8 cellular contexts compared by ENCODE assay signal in genomic region chr9:124852829-124853531, GRCh38. TPM values are rescaled to one million over a fixed set of nuclear protein-coding genes. Genes with fewer than 3 reads are reported as not detected.
DNase-seq lines count a peak whose midpoint lies in the region; ATAC-seq and TF ChIP-seq lines count a peak whose summit lies in the region.

A gene with protein sequence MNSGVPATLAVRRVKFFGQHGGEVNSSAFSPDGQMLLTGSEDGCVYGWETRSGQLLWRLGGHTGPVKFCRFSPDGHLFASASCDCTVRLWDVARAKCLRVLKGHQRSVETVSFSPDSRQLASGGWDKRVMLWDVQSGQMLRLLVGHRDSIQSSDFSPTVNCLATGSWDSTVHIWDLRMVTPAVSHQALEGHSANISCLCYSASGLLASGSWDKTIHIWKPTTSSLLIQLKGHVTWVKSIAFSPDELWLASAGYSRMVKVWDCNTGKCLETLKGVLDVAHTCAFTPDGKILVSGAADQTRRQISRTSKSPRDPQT (plus strand): TSS chr9:124853460. CDS start chr9:124853532, 72 bp downstream.

- TF ChIP-seq CTCF in neutrophil (IDR thresholded peaks at IDR 0.05) (peak; percentile 94), testis (IDR thresholded peaks at IDR 0.05) (peak; percentile 96 to 99 (median 98))

- H3K36me3 ChIP-seq in neutrophil: peaks cover 16% of the 10 kb centered on the region
- H3K36me3 ChIP-seq in testis (ENCODE audit: low read depth, missing control alignments): no peaks in the 10 kb centered on the region

- intact Hi-C loops in activated naive CD4-positive, alpha-beta T cell treated with anti-CD3 and anti-CD28 coated beads for 36 hours (cut with micrococcal nuclease): loop anchor here (1.0 to 2.0 kb wide), 5 partner anchors 41 to 521 kb away; no protein-coding TSS in a partner anchor
- intact Hi-C loops in testis (cut with DNase I; ENCODE audit: low total_unique reads): loop anchor here (2.0 kb wide), 1 partner anchor 80 kb away; no protein-coding TSS in a partner anchor

- in situ Hi-C loops in SK-MEL-5 (cut with HindIII; ENCODE audit: low pct_unique_long_range_greater_than_20kb, low sequenced_read_pairs): no loop called here

- H3K4me3 ChIP-seq in Jurkat, Clone E6-1 (ENCODE audit: low read length): peak within 1 kb of the TSS; percentile 46
- peak within 1 kb of the TSS; percentile 56 to 74 for H3K4me3 ChIP-seq in neutrophil (ENCODE audit: low read depth in 1 of 2, low read length in 1 of 2)
- peak within 1 kb of the TSS; percentile 52 to 60 for H3K4me3 ChIP-seq in testis

- no peak within 1 kb of the TSS for H3K27ac Mint-ChIP-seq in activated naive CD4-positive, alpha-beta T cell treated with anti-CD3 and anti-CD28 coated beads for 36 hours

- H3K27me3 ChIP-seq in neutrophil (peaks cover 15% of the 10 kb centered on the region), testis (no peaks in the 10 kb centered on the region)

- TF ChIP-seq POLR2A in testis (IDR thresholded peaks at IDR 0.05): no peak

- H3K4me3 Mint-ChIP-seq in activated naive CD4-positive, alpha-beta T cell treated with anti-CD3 and anti-CD28 coated beads for 36 hours: peak within 1 kb of the TSS; percentile 64

- H3K9me3 Mint-ChIP-seq in activated naive CD4-positive, alpha-beta T cell treated with anti-CD3 and anti-CD28 coated beads for 36 hours: no peaks in the 10 kb centered on the region

- H3K27ac ChIP-seq in neutrophil (no peak within 1 kb of the TSS), testis (peak within 1 kb of the TSS in 1 of 2 donors; percentile 59)

- peaks cover 20% of the 10 kb centered on the region for H3K4me1 Mint-ChIP-seq in activated naive CD4-positive, alpha-beta T cell treated with anti-CD3 and anti-CD28 coated beads for 36 hours (ENCODE audit: low read depth)

- ATAC-seq in GM21381 (IDR thresholded peaks at IDR 0.05; ENCODE audit: unreplicated experiment): peak; percentile 81

- CTCF ChIA-PET in activated naive CD4-positive, alpha-beta T cell treated with anti-CD3 and anti-CD28 coated beads for 36 hours (lab: Charles Lee): interaction anchor here (0.6 to 10.1 kb wide), 31 partner anchors 9 to 522 kb away, joined by 3 to 315 read pairs (median 4); partner anchors contain the start of genes ARPC5L, NR6A1, OLFML2A and RPL35

- H3K27me3 Mint-ChIP-seq in activated naive CD4-positive, alpha-beta T cell treated with anti-CD3 and anti-CD28 coated beads for 36 hours (ENCODE audit: low read depth): peaks cover 3% of the 10 kb centered on the region

- H3K4me1 ChIP-seq in neutrophil (ENCODE audit: control insufficient read depth in 1 of 2, insufficient read depth in 1 of 2, low read depth in 1 of 2, low read length in 1 of 2): peaks cover 10% of the 10 kb centered on the region in 2 experiments
- H3K4me1 ChIP-seq in testis: peaks cover 11% of the 10 kb centered on the region

- DNase-seq in COLO829 (ENCODE audit: low spot score) (peak; percentile 90), SK-MEL-5 (ENCODE audit: low read depth, low spot score) (peak; percentile 85), germinal center (ENCODE audit: low spot score) (peak; percentile 84), testis (peak; percentile 81)
- DNase-seq in Jurkat, Clone E6-1 (ENCODE audit: low read depth, low spot score): peak; percentile 27
- peak; percentile 83 for DNase-seq in activated naive CD4-positive, alpha-beta T cell treated with anti-CD3 and anti-CD28 coated beads for 36 hours

- 2 to 12% methylated on average over 3 to 39 of the region's 51 CpGs for WGBS in testis, 2 donors

- peaks cover 8% of the 10 kb centered on the region for H3K36me3 Mint-ChIP-seq in activated naive CD4-positive, alpha-beta T cell treated with anti-CD3 and anti-CD28 coated beads for 36 hours (ENCODE audit: low read depth)

- H3K9me3 ChIP-seq in neutrophil: no peaks in the 10 kb centered on the region
- no peaks in the 10 kb centered on the region for H3K9me3 ChIP-seq in testis

RNA-seq across cellular contexts. Expression of the gene that starts here (rescaled TPM):
- polyA plus RNA-seq in Jurkat, Clone E6-1 (2012; ENCODE audit: insufficient read depth, insufficient read length): not detected
- not detected in 2 replicates for total RNA-seq in SK-MEL-5 (2014; rRNA removed; shearing (Covaris generic))
- not detected in 2 replicates for polyA plus RNA-seq in SK-MEL-5 (2015; cell fraction: cytosol; rRNA removed)
- polyA plus RNA-seq in SK-MEL-5 (2015; cell fraction: nucleus; rRNA removed): not detected in 2 replicates
- not detected for total RNA-seq in activated naive CD4-positive, alpha-beta T cell treated with anti-CD3 and anti-CD28 coated beads for 36 hours
- 1 to 10 TPM; 3.2 to 7.6 TPM for total RNA-seq in testis
- polyA plus RNA-seq in testis (ENCODE audit: insufficient read depth, low read depth, low replicate concordance): 11.8 TPM

Comparison
In these comparisons a context has a peak if more than half of its experiments do, and no peak if none do; other contexts are left out.
1. Peak in DNase-seq in SK-MEL-5; RNA of the gene not detected or under 1 TPM.
2. Peak in DNase-seq in activated naive CD4-positive, alpha-beta T cell treated with anti-CD3 and anti-CD28 coated beads for 36 hours; RNA of the gene not detected or under 1 TPM.
3. DNase-seq: peak in every context shown above with its lines; median percentile 90 in COLO829; 85 in SK-MEL-5; 84 in germinal center; 83 in activated naive CD4-positive, alpha-beta T cell treated with anti-CD3 and anti-CD28 coated beads for 36 hours; 81 in testis; 27 in Jurkat, Clone E6-1.